ENCODE assay signal across 26 cellular contexts in the genomic region with DNA sequence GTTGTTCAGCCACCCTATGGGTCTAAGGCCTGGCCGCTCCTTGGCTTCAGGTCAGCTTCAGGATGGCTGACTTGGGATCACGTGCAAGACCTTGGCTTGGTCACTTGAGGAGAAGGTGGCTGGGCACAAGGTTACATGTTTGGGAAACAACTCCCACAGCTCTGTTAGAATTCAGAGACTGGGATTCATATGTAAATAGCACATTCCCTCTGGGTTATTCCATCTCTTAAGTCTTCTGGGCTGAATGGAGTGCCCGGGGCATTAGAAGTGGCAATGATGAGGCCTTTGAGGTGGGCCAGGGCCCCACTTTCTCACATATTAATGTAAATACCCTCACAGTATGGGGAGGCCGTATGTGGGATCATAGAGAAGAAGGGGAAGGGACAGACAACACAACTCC.
"Had no signal": no experiment of that assay in that cellular context is flagged by ENCODE, and none has a peak within 500 bp of the region (broad histone marks: within the 10 kb centered on the region; RNA-seq: fewer than 3 reads in every experiment).

No MANE protein-coding gene starts in this region.

- H3K9me3 ChIP-seq: left lung, lower lobe of right lung, ovary, right atrium auricular region, right lobe of liver, suprapubic skin, thoracic aorta, tibial artery, upper lobe of right lung had no signal

- H3K4me2 ChIP-seq: smooth muscle cell had no signal

- H3K36me3 Mint-ChIP-seq: immature natural killer cell; naive thymus-derived CD4-positive, alpha-beta T cell had no signal

- H3K4me3 Mint-ChIP-seq: immature natural killer cell; naive thymus-derived CD4-positive, alpha-beta T cell; nephron; stimulated activated naive CD8-positive, alpha-beta T cell treated with anti-CD3 and anti-CD28 coated beads, Interleukin-15, Interleukin-2, amounts not matched to agents 100 ng/mL and 50 ng/mL, for 24 hours had no signal

- H3K27me3 ChIP-seq: left lung, ovary, right atrium auricular region, right lobe of liver, suprapubic skin, tibial artery, upper lobe of right lung had no signal

- H3K27me3 Mint-ChIP-seq: progenitor cell of endocrine pancreas; stimulated activated naive CD8-positive, alpha-beta T cell treated with anti-CD3 and anti-CD28 coated beads, Interleukin-15, Interleukin-2, amounts not matched to agents 100 ng/mL and 50 ng/mL, for 24 hours had no signal

- ATAC-seq: left colon; left lung; lower lobe of right lung; naive thymus-derived CD4-positive, alpha-beta T cell; right lobe of liver; upper lobe of right lung had no signal

- H3K4me1 Mint-ChIP-seq: immature natural killer cell; naive thymus-derived CD4-positive, alpha-beta T cell; nephron had no signal

- DNase-seq: head of caudate nucleus; hippocampal formation; immature natural killer cell; kidney; left colon; left lung; lower lobe of right lung; mammary epithelial cell; mesenchymal stem cell; naive thymus-derived CD4-positive, alpha-beta T cell; ovary; right lobe of liver; stimulated activated CD4-positive, alpha-beta T cell treated with anti-CD3 and anti-CD28 coated beads, Interleukin-1b, Interleukin-23, amount 100 ng/mL, for 48 hours; stimulated activated CD4-positive, alpha-beta T cell treated with anti-CD3 and anti-CD28 coated beads, Interleukin-2, amount 100 ng/mL, for 48 hours; stimulated activated CD4-positive, alpha-beta T cell treated with anti-CD3 and anti-CD28 coated beads, Interleukin-4, amount 100 ng/mL, for 4 hours; stimulated activated naive CD4-positive, alpha-beta T cell; tibial artery; trophoblast cell; upper lobe of right lung had no signal

- H3K27ac ChIP-seq: left lung, lower lobe of right lung, right atrium auricular region, right lobe of liver, suprapubic skin, thoracic aorta, tibial artery, upper lobe of right lung had no signal

- H3K9me3 Mint-ChIP-seq: immature natural killer cell; nephron; stimulated activated naive CD8-positive, alpha-beta T cell treated with anti-CD3 and anti-CD28 coated beads, Interleukin-15, Interleukin-2, amounts not matched to agents 100 ng/mL and 50 ng/mL, for 24 hours had no signal

- H3K36me3 ChIP-seq: left lung, lower lobe of right lung, ovary, right atrium auricular region, right lobe of liver, suprapubic skin, thoracic aorta, tibial artery, upper lobe of right lung had no signal

- H3K4me1 ChIP-seq: left lung, lower lobe of right lung, right atrium auricular region, right lobe of liver, suprapubic skin, upper lobe of right lung had no signal

- H3K27ac Mint-ChIP-seq: immature natural killer cell; naive thymus-derived CD4-positive, alpha-beta T cell; nephron; progenitor cell of endocrine pancreas; stimulated activated naive CD8-positive, alpha-beta T cell treated with anti-CD3 and anti-CD28 coated beads, Interleukin-15, Interleukin-2, amounts not matched to agents 100 ng/mL and 50 ng/mL, for 24 hours had no signal

- H3K4me3 ChIP-seq: left lung, lower lobe of right lung, ovary, right atrium auricular region, right lobe of liver, smooth muscle cell, suprapubic skin, thoracic aorta, tibial artery, upper lobe of right lung had no signal
